In genomic region chr17:62792122-62792800, GRCh38 we compare ENCODE assay signal across 1 cellular context.
TF ChIP-seq lines count a peak whose summit lies in the region.

No MANE protein-coding gene starts in this region.

TF ChIP-seq in HepG2, 621 proteins besides CTCF, POLR2A, EP300 and RAD21 (continued from another document):
- TF ChIP-seq NFAT5 (CRISPR knock-in tag; IDR thresholded peaks at IDR 0.05) (no peak), ZNF431 (CRISPR knock-in tag; IDR thresholded peaks at IDR 0.05; ENCODE audit: borderline replicate concordance, low read depth) (no peak), ZNF20 (CRISPR knock-in tag; IDR thresholded peaks at IDR 0.05) (no peak), STAT6 (CRISPR knock-in tag; IDR thresholded peaks at IDR 0.05; ENCODE audit: borderline replicate concordance) (no peak), HMG20A (CRISPR knock-in tag; IDR thresholded peaks at IDR 0.05; ENCODE audit: borderline replicate concordance) (peak; percentile 58; the same call in 1 of the 2 replicates), ATF3 (CRISPR knock-in tag; IDR thresholded peaks at IDR 0.05) (peak; percentile 68; the same call in 1 of the 2 replicates), ZNF670 (CRISPR knock-in tag; IDR thresholded peaks at IDR 0.05; ENCODE audit: borderline replicate concordance) (no peak), NFE2 (CRISPR knock-in tag; IDR thresholded peaks at IDR 0.05) (no peak), FOXP1 (IDR thresholded peaks at IDR 0.05) (peak; percentile 47; the same call in 1 of the 2 replicates), FOXP1 (CRISPR knock-in tag; IDR thresholded peaks at IDR 0.05) (peak; percentile 81), FOXO1 (CRISPR knock-in tag; IDR thresholded peaks at IDR 0.05) (peak; percentile 37; the same call in 1 of the 2 replicates), SOX5 (CRISPR knock-in tag; IDR thresholded peaks at IDR 0.05; ENCODE audit: borderline replicate concordance) (peak; percentile 41; the same call in 1 of the 2 replicates), FOSL1 (CRISPR knock-in tag; IDR thresholded peaks at IDR 0.05; ENCODE audit: borderline replicate concordance) (no peak), GABPA (IDR thresholded peaks at IDR 0.05; ENCODE audit: low read depth, low read length) (no peak), GABPA (CRISPR knock-in tag; IDR thresholded peaks at IDR 0.05; ENCODE audit: low read depth) (peak; percentile 41), ZNF414 (CRISPR knock-in tag; IDR thresholded peaks at IDR 0.05) (no peak), ZFP36L2 (CRISPR knock-in tag; IDR thresholded peaks at IDR 0.05) (no peak), FOSL2 (CRISPR knock-in tag; IDR thresholded peaks at IDR 0.05) (peak; percentile 97), KAT2B (IDR thresholded peaks at IDR 0.05; ENCODE audit: borderline replicate concordance, low read depth, low read length) (no peak), SMAD3 (CRISPR knock-in tag; IDR thresholded peaks at IDR 0.05) (0 out of 2 replicates have a peak, but pooled peaks have one; percentile 38), ARID5B (CRISPR knock-in tag; IDR thresholded peaks at IDR 0.05) (peak; percentile 66), ZNF776 (CRISPR knock-in tag; IDR thresholded peaks at IDR 0.05) (no peak), ZNF644 (CRISPR knock-in tag; IDR thresholded peaks at IDR 0.05; ENCODE audit: low read depth) (0 out of 2 replicates have a peak, but pooled peaks have one; percentile 69), ZNF143 (CRISPR knock-in tag; IDR thresholded peaks at IDR 0.05) (no peak), POLR2AphosphoS2 (IDR thresholded peaks at IDR 0.05; ENCODE audit: low read depth, low read length) (no peak), ZNF451 (CRISPR knock-in tag; IDR thresholded peaks at IDR 0.05) (no peak), ZFP62 (CRISPR knock-in tag; IDR thresholded peaks at IDR 0.05) (no peak), ZKSCAN8 (CRISPR knock-in tag; IDR thresholded peaks at IDR 0.05; ENCODE audit: borderline replicate concordance) (peak; percentile 72), U2AF1 (optimal IDR thresholded peaks at IDR 0.05; ENCODE audit: low read depth, low read length) (no peak), GABPB1 (CRISPR knock-in tag; IDR thresholded peaks at IDR 0.05) (peak; percentile 53), ZKSCAN1 (IDR thresholded peaks at IDR 0.05; ENCODE audit: low read length) (no peak), CCAR2 (optimal IDR thresholded peaks at IDR 0.05; ENCODE audit: low read depth, low read length) (no peak), GATAD2A (CRISPR knock-in tag; IDR thresholded peaks at IDR 0.05) (peak; percentile 51)
- TF ChIP-seq, protein P1, sequence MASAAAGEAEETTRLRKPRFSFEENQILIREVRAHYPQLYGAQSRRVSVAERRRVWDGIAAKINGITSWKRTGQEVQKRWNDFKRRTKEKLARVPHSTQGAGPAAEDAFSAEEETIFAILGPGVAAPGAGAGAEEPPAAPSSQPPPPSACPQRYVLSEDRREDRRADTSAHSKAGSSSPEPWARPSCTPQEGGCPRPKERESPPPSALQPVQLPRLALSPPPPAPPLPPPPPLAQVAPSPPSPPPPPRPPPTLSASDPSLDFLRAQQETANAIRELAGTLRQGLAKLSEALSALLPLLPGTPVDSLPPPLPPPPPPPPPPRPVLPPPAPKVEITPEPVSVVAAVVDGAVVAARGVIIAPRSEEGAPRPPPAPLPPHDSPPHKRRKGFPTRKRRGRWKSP (CRISPR knock-in tag; IDR thresholded peaks at IDR 0.05): no peak
- TF ChIP-seq, protein P2, sequence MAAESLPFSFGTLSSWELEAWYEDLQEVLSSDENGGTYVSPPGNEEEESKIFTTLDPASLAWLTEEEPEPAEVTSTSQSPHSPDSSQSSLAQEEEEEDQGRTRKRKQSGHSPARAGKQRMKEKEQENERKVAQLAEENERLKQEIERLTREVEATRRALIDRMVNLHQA (CRISPR knock-in tag; IDR thresholded peaks at IDR 0.05): no peak
